Comparison of ENCODE assay signal across 12 cellular contexts in the genomic region with DNA sequence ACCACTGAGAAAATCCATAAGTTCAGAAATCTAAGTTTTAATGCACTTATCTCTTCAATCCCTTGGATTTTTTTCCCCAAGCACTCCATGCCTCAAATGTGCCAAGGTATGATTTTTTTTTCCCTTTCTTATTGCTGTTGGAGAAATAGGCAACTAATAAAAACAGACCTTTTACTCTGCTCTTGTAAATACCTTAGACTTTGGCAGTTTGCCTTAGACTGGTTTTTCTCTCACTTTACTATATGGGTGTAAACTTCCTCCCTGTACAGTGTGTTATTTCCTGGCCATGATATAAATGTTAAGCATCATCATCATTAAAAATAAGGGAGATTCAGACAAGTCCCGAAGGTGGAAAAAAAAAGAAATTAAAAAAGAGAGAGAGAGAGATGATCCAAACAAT.
DNase-seq lines count a peak whose midpoint lies in the region; ATAC-seq lines count a peak whose summit lies in the region.
"Had no signal": no experiment of that assay in that cellular context is flagged by ENCODE, and none has a peak within 500 bp of the region (broad histone marks: within the 10 kb centered on the region; RNA-seq: fewer than 3 reads in every experiment).

No MANE protein-coding gene starts in this region.

- no peaks in the 10 kb centered on the region for H3K9me3 Mint-ChIP-seq in activated CD8-positive, alpha-beta T cell treated with anti-CD3 and anti-CD28 coated beads, Interleukin-2, amount 10 ng/mL, durations not matched to agents 7 days and 5 days (ENCODE audit: insufficient read depth)
- H3K9me3 Mint-ChIP-seq in memory B cell = no peaks in the 10 kb centered on the region

- peaks cover 86% of the 10 kb centered on the region for H3K4me1 ChIP-seq in BLaER1

- H3K27me3 Mint-ChIP-seq in activated CD8-positive, alpha-beta T cell treated with anti-CD3 and anti-CD28 coated beads, Interleukin-2, amount 10 ng/mL, durations not matched to agents 7 days and 5 days (ENCODE audit: low read depth) = no peaks in the 10 kb centered on the region
- H3K27me3 Mint-ChIP-seq in memory B cell = no peaks in the 10 kb centered on the region

- H3K36me3 ChIP-seq in BLaER1 = peaks cover 61% of the 10 kb centered on the region

- H3K4me1 Mint-ChIP-seq in activated CD8-positive, alpha-beta T cell treated with anti-CD3 and anti-CD28 coated beads, Interleukin-2, amount 10 ng/mL, durations not matched to agents 7 days and 5 days (ENCODE audit: low read depth) = peaks cover 81% of the 10 kb centered on the region
- H3K4me1 Mint-ChIP-seq in memory B cell = peaks cover 35% of the 10 kb centered on the region

- H3K4me2 ChIP-seq in BLaER1 = peak overlapping the region; percentile 92; the same call in 1 of the 2 replicates

- POLR2A ChIA-PET in activated CD8-positive, alpha-beta T cell treated with anti-CD3 and anti-CD28 coated beads, Interleukin-2, amount 10 ng/mL, durations not matched to agents 7 days and 5 days (lab: Charles Lee) = interaction anchor here (1.5 kb wide), 1 partner anchor 64 kb away, joined by 4 read pairs; no protein-coding TSS in a partner anchor

- CTCF ChIA-PET in activated CD8-positive, alpha-beta T cell treated with anti-CD3 and anti-CD28 coated beads, Interleukin-2, amount 10 ng/mL, durations not matched to agents 7 days and 5 days (lab: Charles Lee) = interaction anchor here (0.8 to 2.0 kb wide), 13 partner anchors 9 to 215 kb away, joined by 3 to 27 read pairs (median 3); partner anchors contain the start of gene LRRC8C

- H3K36me3 Mint-ChIP-seq in activated CD8-positive, alpha-beta T cell treated with anti-CD3 and anti-CD28 coated beads, Interleukin-2, amount 10 ng/mL, durations not matched to agents 7 days and 5 days (ENCODE audit: low read depth) = peaks cover 71% of the 10 kb centered on the region
- H3K36me3 Mint-ChIP-seq in memory B cell = peaks cover 3% of the 10 kb centered on the region

- H3K27ac ChIP-seq in BLaER1 = peak overlapping the region; percentile 97

- H3K4me3 Mint-ChIP-seq in activated CD8-positive, alpha-beta T cell treated with anti-CD3 and anti-CD28 coated beads, Interleukin-2, amount 10 ng/mL, durations not matched to agents 7 days and 5 days = peak overlapping the region; percentile 29
- H3K4me3 Mint-ChIP-seq in memory B cell = peak overlapping the region; percentile 70

- H3K9me3 ChIP-seq in BLaER1 = peaks cover 27% of the 10 kb centered on the region

- peak; percentile 34 for ATAC-seq in activated CD8-positive, alpha-beta T cell treated with anti-CD3 and anti-CD28 coated beads, Interleukin-2, amount 10 ng/mL, durations not matched to agents 7 days and 5 days
- ATAC-seq in memory B cell (ENCODE audit: low read depth) = no peak
- no peak for ATAC-seq in GM19467 (IDR thresholded peaks at IDR 0.05; ENCODE audit: unreplicated experiment)
- no peak for ATAC-seq in GM21723 (IDR thresholded peaks at IDR 0.05; ENCODE audit: unreplicated experiment)
- ATAC-seq in GM19395 (IDR thresholded peaks at IDR 0.05; ENCODE audit: unreplicated experiment) = no peak

- H3K27me3 ChIP-seq in BLaER1 = no peaks in the 10 kb centered on the region

- DNase-seq in EH (ENCODE audit: low read depth) (peak; percentile 37), memory B cell (ENCODE audit: low spot score in 2 of 2) (no peak), T1000 (lab: John Stamatoyannopoulos, UW) (no peak)
- DNase-seq in activated CD8-positive, alpha-beta T cell treated with anti-CD3 and anti-CD28 coated beads, Interleukin-2, amount 10 ng/mL, durations not matched to agents 7 days and 5 days = no peak
- DNase-seq: AML-193, Karpas-422, NCI-H187 treated with DMSO at 0.1 percent for 48 hours, NCI-H524 had no signal

- H3K9ac ChIP-seq in BLaER1 = no peak overlapping the region

- H3K27ac Mint-ChIP-seq in activated CD8-positive, alpha-beta T cell treated with anti-CD3 and anti-CD28 coated beads, Interleukin-2, amount 10 ng/mL, durations not matched to agents 7 days and 5 days = peak overlapping the region; percentile 90
- no peak overlapping the region for H3K27ac Mint-ChIP-seq in memory B cell

- no peak overlapping the region for H3K4me3 ChIP-seq in BLaER1

- no peaks in the 10 kb centered on the region for H4K20me1 ChIP-seq in BLaER1
